ENCODE assay signal across 6 cellular contexts in the genomic region with DNA sequence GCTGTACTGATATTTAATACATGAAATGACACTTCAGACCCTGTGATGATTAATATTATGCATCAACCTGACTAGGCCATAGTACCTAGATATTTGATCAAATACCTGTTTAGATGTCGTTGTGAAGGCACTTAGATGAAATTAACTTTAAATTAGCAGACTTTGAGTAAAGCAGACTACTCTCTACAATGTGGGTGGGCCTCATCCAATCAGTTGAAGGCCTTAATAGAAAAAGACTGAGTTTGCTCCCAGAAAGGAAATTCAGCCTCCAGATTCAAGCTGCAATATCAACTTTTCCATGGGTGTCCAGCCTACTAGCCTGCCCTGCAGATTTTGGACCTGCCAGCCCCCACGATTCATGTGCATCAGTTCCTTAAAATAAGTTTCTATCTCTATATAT.
"Had no signal": no experiment of that assay in that cellular context is flagged by ENCODE, and none has a peak within 500 bp of the region (broad histone marks: within the 10 kb centered on the region; RNA-seq: fewer than 3 reads in every experiment).

No MANE protein-coding gene starts in this region.

- H3K36me3 ChIP-seq: HAP-1 had no signal

- H3K27ac ChIP-seq: GM23248, HL-60 had no signal

- H3K9me3 ChIP-seq: HAP-1 had no signal

- H3K4me3 ChIP-seq: GM23248, HAP-1 had no signal

- H2AFZ ChIP-seq: GM23248 had no signal

- H3K4me1 ChIP-seq: HAP-1 had no signal

- DNase-seq: GM23248, GOT3, H7, KG1 had no signal
